Comparison of ENCODE assay signal across 8 cellular contexts in the genomic region with DNA sequence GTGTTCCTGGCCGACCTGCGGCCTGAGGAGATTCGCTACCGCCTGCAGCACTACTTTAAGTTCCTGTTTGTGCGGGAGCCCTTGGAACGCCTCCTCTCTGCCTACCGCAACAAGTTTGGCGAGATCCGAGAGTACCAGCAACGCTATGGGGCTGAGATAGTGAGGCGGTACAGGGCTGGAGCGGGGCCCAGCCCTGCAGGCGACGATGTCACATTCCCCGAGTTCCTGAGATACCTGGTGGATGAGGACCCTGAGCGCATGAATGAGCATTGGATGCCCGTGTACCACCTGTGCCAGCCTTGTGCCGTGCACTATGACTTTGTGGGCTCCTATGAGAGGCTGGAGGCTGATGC. TPM values are rescaled to one million over a fixed set of nuclear protein-coding genes. Genes with fewer than 3 reads are reported as not detected.
DNase-seq lines count a peak whose midpoint lies in the region; ATAC-seq and TF ChIP-seq lines count a peak whose summit lies in the region.

No MANE protein-coding gene starts in this region.

- no peak for DNase-seq in AG04450 (ENCODE audit: low read depth, low spot score)
- DNase-seq in M059J (ENCODE audit: low read depth), result peak; percentile 60
- DNase-seq in astrocyte of the hippocampus (ENCODE audit: low read depth, low spot score), result peak; percentile 79
- peak; percentile 58 for DNase-seq in iPS-NIHi11 (ENCODE audit: low spot score)
- peak; percentile 21 for DNase-seq in stimulated activated naive CD8-positive, alpha-beta T cell treated with anti-CD3 and anti-CD28 coated beads, Interleukin-15, Interleukin-2, amounts not matched to agents 100 U/mL and 50 U/mL, for 24 hours

- peak overlapping the region; percentile 74 for H3K4me3 ChIP-seq in AG04450 (ENCODE audit: low read depth, low read length)

- H3K9me3 ChIP-seq in AG04450 (ENCODE audit: control insufficient read depth, insufficient read depth, low read length), result no peaks in the 10 kb centered on the region

- H3K27ac ChIP-seq in AG04450 (ENCODE audit: low read depth, low read length), result no peak overlapping the region

- POLR2A ChIA-PET in AG04450 (lab: Yijun Ruan, JAX), result no interaction called here

- TF ChIP-seq CTCF in AG04450 (IDR thresholded peaks at IDR 0.05; ENCODE audit: low read depth, low read length), result no peak

- CTCF ChIA-PET in AG04450 (lab: Charles Lee), result no interaction called here

- ATAC-seq in GM19043 (IDR thresholded peaks at IDR 0.05; ENCODE audit: low read depth, unreplicated experiment) (peak; percentile 18), HG03025 (IDR thresholded peaks at IDR 0.05; ENCODE audit: low FRiP score, unreplicated experiment) (no peak), GM21737 (IDR thresholded peaks at IDR 0.05; ENCODE audit: unreplicated experiment) (no peak)
- ATAC-seq in stimulated activated naive CD8-positive, alpha-beta T cell treated with anti-CD3 and anti-CD28 coated beads, Interleukin-15, Interleukin-2, amounts not matched to agents 100 U/mL and 50 U/mL, for 24 hours, result peak; percentile 7

- peaks cover 11% of the 10 kb centered on the region for H3K27me3 ChIP-seq in AG04450 (ENCODE audit: control insufficient read depth, insufficient read depth, low read length)

RNA-seq across cellular contexts. Expression of a gene that starts 1.0 kb away (rescaled TPM):
- 19.8 and 21.7 TPM in 2 replicates for polyA plus RNA-seq in AG04450 (2011; rRNA removed)
- polyA minus RNA-seq in AG04450 (2011; rRNA and poly(A)+ RNA removed), result 12.9 and 15.0 TPM in 2 replicates
- 35.5 and 40.5 TPM in 2 replicates for total RNA-seq in M059J (2014; rRNA removed; shearing (Covaris generic))

RNA-seq across cellular contexts. Expression of a gene that starts 31.0 kb away (rescaled TPM):
- 2.8 and 4.2 TPM in 2 replicates for polyA plus RNA-seq in AG04450 (2011; rRNA removed)
- polyA minus RNA-seq in AG04450 (2011; rRNA and poly(A)+ RNA removed), result 4.3 and 6.8 TPM in 2 replicates
- total RNA-seq in M059J (2014; rRNA removed; shearing (Covaris generic)), result 6.5 and 16.6 TPM in 2 replicates

Comparison
In these comparisons a context has a peak if more than half of its experiments do, and no peak if none do; other contexts are left out.
1. ATAC-seq: peak in GM19043 (single experiment) and stimulated activated naive CD8-positive, alpha-beta T cell treated with anti-CD3 and anti-CD28 coated beads, Interleukin-15, Interleukin-2, amounts not matched to agents 100 U/mL and 50 U/mL, for 24 hours (single experiment); none in HG03025 (single experiment) and GM21737 (single experiment).